ENCODE assay signal across 31 cellular contexts in genomic region chr3:96259-96658, GRCh38.
"Had no signal": no experiment of that assay in that cellular context is flagged by ENCODE, and none has a peak within 500 bp of the region (broad histone marks: within the 10 kb centered on the region; RNA-seq: fewer than 3 reads in every experiment).

No MANE protein-coding gene starts in this region.

- H3K9ac ChIP-seq: neural progenitor cell, parathyroid adenoma had no signal

- H3K79me2 ChIP-seq: parathyroid adenoma had no signal

- H3K27ac Mint-ChIP-seq: naive B cell; naive thymus-derived CD8-positive, alpha-beta T cell; natural killer cell treated with Interleukin-12 subunit alpha and Interleukin-12 subunit beta and Interleukin-15 and Interleukin-18, amount 100 ng/mL, for 72 hours; nephron progenitor cell; progenitor cell of endocrine pancreas; stimulated activated naive B cell treated with anti-CD40 and anti-IgM and Interleukin-4, amounts not matched to agents 10 μg/mL and 1 μg/mL and 100 μg/mL, for 72 hours; stimulated activated naive CD8-positive, alpha-beta T cell treated with anti-CD3 and anti-CD28 coated beads, Interleukin-15, Interleukin-2, amounts not matched to agents 100 ng/mL and 50 ng/mL, for 24 hours had no signal

- H3K4me3 ChIP-seq: neural progenitor cell, ovary, psoas muscle, skin epidermis, smooth muscle cell, spleen, stomach, thoracic aorta, thyroid gland, tibial nerve, upper lobe of left lung, vagina had no signal

- H3K4me2 ChIP-seq: neural progenitor cell, smooth muscle cell had no signal

- H3K9me3 ChIP-seq: ovary, psoas muscle, spleen, stomach, thoracic aorta, thyroid gland, tibial nerve, upper lobe of left lung, vagina had no signal

- H3K4me3 Mint-ChIP-seq: naive B cell; naive thymus-derived CD8-positive, alpha-beta T cell; natural killer cell treated with Interleukin-12 subunit alpha and Interleukin-12 subunit beta and Interleukin-15 and Interleukin-18, amount 100 ng/mL, for 72 hours; nephron progenitor cell; neural progenitor cell; stimulated activated naive B cell treated with anti-CD40 and anti-IgM and Interleukin-4, amounts not matched to agents 10 μg/mL and 1 μg/mL and 100 μg/mL, for 72 hours; stimulated activated naive CD8-positive, alpha-beta T cell treated with anti-CD3 and anti-CD28 coated beads, Interleukin-15, Interleukin-2, amounts not matched to agents 100 ng/mL and 50 ng/mL, for 24 hours had no signal

- H2AFZ ChIP-seq: neural progenitor cell, parathyroid adenoma had no signal

- DNase-seq: naive B cell; naive thymus-derived CD8-positive, alpha-beta T cell; nephron progenitor cell; occipital lobe; ovary; posterior cingulate gyrus; psoas muscle; right cardiac atrium; spleen; stimulated activated CD4-positive, alpha-beta T cell treated with anti-CD3 and anti-CD28 coated beads, Interleukin-12 subunit alpha, Interleukin-12 subunit beta, amount 100 ng/mL, for 4 hours; stimulated activated CD4-positive, alpha-beta T cell treated with anti-CD3 and anti-CD28 coated beads, Interleukin-1b, Interleukin-23, amount 100 ng/mL, for 48 hours; stimulated activated CD4-positive, alpha-beta T cell treated with anti-CD3 and anti-CD28 coated beads, Interleukin-4, amount 100 ng/mL, for 1 hour; stimulated activated CD4-positive, alpha-beta T cell treated with anti-CD3 and anti-CD28 coated beads, Interleukin-4, amount 100 ng/mL, for 4 hours; stimulated activated CD8-positive, alpha-beta memory T cell treated with anti-CD3 and anti-CD28 coated beads, Interleukin-4, amount 100 ng/mL, for 48 hours; stimulated activated naive B cell treated with anti-CD40 and anti-IgM and Interleukin-4, amounts not matched to agents 10 μg/mL and 1 μg/mL and 100 μg/mL, for 72 hours; stimulated activated naive CD4-positive, alpha-beta T cell treated with Interleukin-2 at 50 U/mL for 16 hours; stomach; thyroid gland; trophoblast cell; upper lobe of left lung had no signal

- H3K27ac ChIP-seq: neural progenitor cell, ovary, parathyroid adenoma, psoas muscle, skin epidermis, spleen, stomach, thoracic aorta, thyroid gland, tibial nerve, upper lobe of left lung, vagina had no signal

- H3K36me3 ChIP-seq: neural progenitor cell, ovary, spleen, stomach, thoracic aorta, thyroid gland, tibial nerve, upper lobe of left lung, vagina had no signal

- H3K27me3 ChIP-seq: neural progenitor cell, ovary, stomach, thyroid gland, tibial nerve, upper lobe of left lung, vagina had no signal

- H3K36me3 Mint-ChIP-seq: naive B cell; naive thymus-derived CD8-positive, alpha-beta T cell; natural killer cell treated with Interleukin-12 subunit alpha and Interleukin-12 subunit beta and Interleukin-15 and Interleukin-18, amount 100 ng/mL, for 72 hours; neural progenitor cell; stimulated activated naive B cell treated with anti-CD40 and anti-IgM and Interleukin-4, amounts not matched to agents 10 μg/mL and 1 μg/mL and 100 μg/mL, for 72 hours had no signal

- H3K4me1 ChIP-seq: parathyroid adenoma, psoas muscle, spleen, stomach, thyroid gland, upper lobe of left lung, vagina had no signal

- ATAC-seq: naive thymus-derived CD8-positive, alpha-beta T cell; natural killer cell treated with Interleukin-12 subunit alpha and Interleukin-12 subunit beta and Interleukin-15 and Interleukin-18, amount 100 ng/mL, for 72 hours; psoas muscle; right cardiac atrium; sciatic nerve; stimulated activated naive B cell treated with anti-CD40 and anti-IgM and Interleukin-4, amounts not matched to agents 10 μg/mL and 1 μg/mL and 100 μg/mL, for 72 hours had no signal

- H3K27me3 Mint-ChIP-seq: natural killer cell treated with Interleukin-12 subunit alpha and Interleukin-12 subunit beta and Interleukin-15 and Interleukin-18, amount 100 ng/mL, for 72 hours; stimulated activated naive CD8-positive, alpha-beta T cell treated with anti-CD3 and anti-CD28 coated beads, Interleukin-15, Interleukin-2, amounts not matched to agents 100 ng/mL and 50 ng/mL, for 24 hours had no signal

- H3K4me1 Mint-ChIP-seq: naive B cell; naive thymus-derived CD8-positive, alpha-beta T cell; stimulated activated naive B cell treated with anti-CD40 and anti-IgM and Interleukin-4, amounts not matched to agents 10 μg/mL and 1 μg/mL and 100 μg/mL, for 72 hours had no signal

- H3K9me3 Mint-ChIP-seq: nephron progenitor cell; stimulated activated naive B cell treated with anti-CD40 and anti-IgM and Interleukin-4, amounts not matched to agents 10 μg/mL and 1 μg/mL and 100 μg/mL, for 72 hours; stimulated activated naive CD8-positive, alpha-beta T cell treated with anti-CD3 and anti-CD28 coated beads, Interleukin-15, Interleukin-2, amounts not matched to agents 100 ng/mL and 50 ng/mL, for 24 hours had no signal
